Comparison of ENCODE assay signal across 23 cellular contexts in the genomic region with DNA sequence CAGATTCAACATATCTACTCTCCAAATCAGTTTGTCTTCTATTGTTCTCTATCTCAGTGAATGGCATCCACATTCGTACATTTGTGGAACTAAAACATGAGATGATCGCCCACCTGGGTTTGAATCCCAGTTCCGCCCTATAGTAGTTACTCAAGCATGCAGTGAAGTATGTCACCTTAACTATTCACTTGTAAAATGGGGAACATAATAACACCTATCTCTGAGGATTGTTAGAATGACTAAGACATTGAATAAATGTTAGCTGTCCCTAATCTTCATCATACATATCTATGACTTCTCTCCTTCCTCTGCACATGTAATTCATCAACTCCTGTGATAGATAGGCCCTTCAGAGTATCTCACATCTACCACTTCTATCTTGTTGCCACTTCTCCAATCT.
"Had no signal": no experiment of that assay in that cellular context is flagged by ENCODE, and none has a peak within 500 bp of the region (broad histone marks: within the 10 kb centered on the region; RNA-seq: fewer than 3 reads in every experiment).

No MANE protein-coding gene starts in this region.

- H3K36me3 Mint-ChIP-seq: neural progenitor cell had no signal

- H3K9me3 ChIP-seq: heart right ventricle, mucosa of descending colon, stomach, suprapubic skin, tibial nerve had no signal

- H3K27me3 ChIP-seq: heart right ventricle, neural progenitor cell, stomach, suprapubic skin, tibial nerve had no signal

- H3K4me3 Mint-ChIP-seq: activated T-cell treated with anti-CD3 and anti-CD28 coated beads, Interleukin-2, amount 50 U/mL, for 24 hours; brain; dendritic cell treated with granulocyte-macrophage colony-stimulating factor and Interleukin-4, amounts not matched to agents 40 ng/mL and 50 ng/mL, for 4 days; neural progenitor cell; T-cell had no signal

- H3K27ac ChIP-seq: heart right ventricle, neural progenitor cell, stomach, suprapubic skin, tibial nerve had no signal

- DNase-seq: activated CD4-positive, alpha-beta T cell treated with anti-CD3 and anti-CD28 coated beads, Interleukin-2, amount 50 U/mL, for 1 hour; activated CD8-positive, alpha-beta memory T cell treated with anti-CD3 and anti-CD28 coated beads for 24 hours; activated CD8-positive, alpha-beta memory T cell treated with anti-CD3 and anti-CD28 coated beads, Interleukin-2, amount 50 U/mL, for 4 hours; activated naive CD4-positive, alpha-beta T cell; activated T-cell treated with anti-CD3 and anti-CD28 coated beads, Interleukin-2, amount 50 U/mL, for 24 hours; aorta; caudate nucleus; effector CD4-positive, alpha-beta T cell; heart right ventricle; left colon; mesenchymal stem cell; mucosa of descending colon; stimulated activated CD4-positive, alpha-beta T cell treated with anti-CD3 and anti-CD28 coated beads, Interleukin-12 subunit alpha, Interleukin-12 subunit beta, amount 100 ng/mL, for 4 hours; stimulated activated CD4-positive, alpha-beta T cell treated with anti-CD3 and anti-CD28 coated beads, Interleukin-1b, Interleukin-23, amount 100 ng/mL, for 48 hours; stomach; T-cell had no signal

- H3K9me3 Mint-ChIP-seq: activated T-cell treated with anti-CD3 and anti-CD28 coated beads, Interleukin-2, amount 50 U/mL, for 24 hours; activated T-helper 2 cell treated with anti-CD3 and anti-CD28 coated beads, Interferon-gamma antibody, Interleukin-2, Interleukin-4, amounts not matched to agents 10 μg/mL and 5 μg/mL and 100 μg/mL, durations not matched to agents 14 hours and 24 hours and 36 hours; brain; dendritic cell treated with granulocyte-macrophage colony-stimulating factor and Interleukin-4, amounts not matched to agents 40 ng/mL and 50 ng/mL, for 4 days; neural progenitor cell; T-cell had no signal

- H3K27me3 Mint-ChIP-seq: activated T-cell treated with anti-CD3 and anti-CD28 coated beads, Interleukin-2, amount 50 U/mL, for 24 hours; brain; dendritic cell treated with granulocyte-macrophage colony-stimulating factor and Interleukin-4, amounts not matched to agents 40 ng/mL and 50 ng/mL, for 4 days; progenitor cell of endocrine pancreas; T-cell had no signal

- H3K4me3 ChIP-seq: heart right ventricle, mucosa of descending colon, neural progenitor cell, stomach, suprapubic skin, tibial nerve had no signal

- H3K27ac Mint-ChIP-seq: activated T-helper 2 cell treated with anti-CD3 and anti-CD28 coated beads, Interferon-gamma antibody, Interleukin-2, Interleukin-4, amounts not matched to agents 10 μg/mL and 5 μg/mL and 100 μg/mL, durations not matched to agents 14 hours and 24 hours and 36 hours; neural progenitor cell; progenitor cell of endocrine pancreas had no signal

- H3K4me1 ChIP-seq: neural progenitor cell, suprapubic skin had no signal
